ENCODE assay signal across 20 cellular contexts in the genomic region with DNA sequence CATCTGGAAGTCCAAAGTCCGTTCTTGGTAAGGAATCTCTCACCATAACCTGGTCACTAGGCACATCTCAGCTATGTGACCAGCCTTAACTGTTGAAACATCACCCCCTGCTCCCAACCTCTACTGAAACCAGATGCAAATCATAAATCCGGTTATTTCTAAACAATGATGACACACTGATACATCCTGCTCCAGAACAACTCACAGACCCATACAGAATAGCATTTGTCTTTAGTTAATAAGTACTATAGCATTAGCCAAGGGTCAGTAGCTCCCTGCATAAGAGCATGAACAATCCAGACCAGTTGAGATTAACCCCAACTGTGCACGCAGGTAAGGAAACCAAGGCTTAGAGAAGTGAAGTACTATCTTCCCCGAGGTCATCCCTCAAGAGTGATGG. TPM values are rescaled to one million over a fixed set of nuclear protein-coding genes. Genes with fewer than 3 reads are reported as not detected.
DNase-seq lines count a peak whose midpoint lies in the region; ATAC-seq, FAIRE-seq and TF ChIP-seq lines count a peak whose summit lies in the region.
"Had no signal": no experiment of that assay in that cellular context is flagged by ENCODE, and none has a peak within 500 bp of the region (broad histone marks: within the 10 kb centered on the region; RNA-seq: fewer than 3 reads in every experiment).

No MANE protein-coding gene starts in this region.

- no peak for FAIRE-seq in small intestine (lab: Jason Lieb, UNC)

- no peak for TF ChIP-seq POLR2A in gastrocnemius medialis (IDR thresholded peaks at IDR 0.05)

- TF ChIP-seq CTCF in gastrocnemius medialis (IDR thresholded peaks at IDR 0.05 in 4 of 5, conservative IDR thresholded peaks at IDR 0.05 in 1 of 5), result no peak

- H3K27me3 ChIP-seq in small intestine (ENCODE audit: control insufficient read depth in 2 of 2, insufficient read depth in 2 of 2, low read length in 2 of 2), result no peaks in the 10 kb centered on the region
- H3K27me3 ChIP-seq in gastrocnemius medialis, result no peaks in the 10 kb centered on the region
- H3K27me3 ChIP-seq: BLaER1 treated with 17β-estradiol and CSF1 and Interleukin-3, amounts not matched to agents 10 nM and 100 nM; sigmoid colon had no signal

- H3K9me3 ChIP-seq in small intestine (ENCODE audit: control insufficient read depth, low read depth) (no peaks in the 10 kb centered on the region), gastrocnemius medialis (no peaks in the 10 kb centered on the region)
- H3K9me3 ChIP-seq: sigmoid colon, tibial artery had no signal

- H3K36me3 ChIP-seq in small intestine (ENCODE audit: control insufficient read depth in 2 of 2, insufficient read depth in 2 of 2, low read length in 2 of 2), result no peaks in the 10 kb centered on the region
- H3K36me3 ChIP-seq in gastrocnemius medialis, result no peaks in the 10 kb centered on the region
- H3K36me3 ChIP-seq: BLaER1 treated with 17β-estradiol and CSF1 and Interleukin-3, amounts not matched to agents 10 nM and 100 nM; cardiac muscle cell; sigmoid colon; tibial artery had no signal

- no peak overlapping the region for H3K27ac ChIP-seq in small intestine (ENCODE audit: low read depth in 1 of 2, low read length in 1 of 2)
- no peak overlapping the region for H3K27ac ChIP-seq in gastrocnemius medialis
- H3K27ac ChIP-seq: cardiac muscle cell, foreskin keratinocyte, sigmoid colon, SK-N-MC, tibial artery had no signal

- WGBS in small intestine, 3 donors, result 56 to 80% (median 70%) methylated on average over 4 of the region's 4 CpGs

- ATAC-seq in GM19324 (IDR thresholded peaks at IDR 0.05; ENCODE audit: low FRiP score, unreplicated experiment) (peak; percentile 98), HG02763 (IDR thresholded peaks at IDR 0.05; ENCODE audit: unreplicated experiment) (peak; percentile 53), HG03571 (IDR thresholded peaks at IDR 0.05; ENCODE audit: unreplicated experiment) (peak; percentile 61), gastrocnemius medialis (no peak), GM21526 (IDR thresholded peaks at IDR 0.05; ENCODE audit: low FRiP score, unreplicated experiment) (no peak)
- ATAC-seq: effector memory CD8-positive, alpha-beta T cell had no signal

- H3K4me3 ChIP-seq in small intestine (ENCODE audit: low read depth in 1 of 2, low read length in 2 of 2), result no peak overlapping the region
- no peak overlapping the region for H3K4me3 ChIP-seq in gastrocnemius medialis
- H3K4me3 ChIP-seq: BLaER1 treated with 17β-estradiol and CSF1 and Interleukin-3, amounts not matched to agents 10 nM and 100 nM; cardiac muscle cell; sigmoid colon; SK-N-MC; tibial artery had no signal

- in situ Hi-C loops in gastrocnemius medialis (cut with MboI; ENCODE audit: low sequenced_read_pairs in 4 of 4), result loop anchor here in 3 of 4 donors (10.0 kb wide), 3 partner anchors 864 to 894 kb away; no protein-coding TSS in a partner anchor

- H3K4me1 ChIP-seq in small intestine (ENCODE audit: control insufficient read depth in 2 of 2, insufficient read depth in 1 of 2, low read depth in 1 of 2, low read length in 1 of 2) (no peaks in the 10 kb centered on the region), gastrocnemius medialis (no peaks in the 10 kb centered on the region)
- H3K4me1 ChIP-seq: foreskin keratinocyte, sigmoid colon, tibial artery had no signal

- intact Hi-C loops in gastrocnemius medialis (cut with DNase I; ENCODE audit: low total_unique reads), result loop anchor here (5.0 kb wide), 1 partner anchor 902 kb away; no protein-coding TSS in a partner anchor

- peak; percentile 14 for DNase-seq in small intestine
- DNase-seq in gastrocnemius medialis, result no peak
- no peak for DNase-seq in HT-29 (ENCODE audit: low spot score)
- DNase-seq in activated CD4-positive, alpha-beta T cell treated with anti-CD3 and anti-CD28 coated beads for 48 hours, result no peak
- DNase-seq: activated CD4-positive, alpha-beta T cell treated with anti-CD3 and anti-CD28 coated beads, Interleukin-2, amount 10 ng/mL, durations not matched to agents 7 days and 5 days; activated T-cell treated with anti-CD3 and anti-CD28 coated beads, Interleukin-2, amount 50 U/mL, for 24 hours; DMS53; effector memory CD8-positive, alpha-beta T cell; foreskin keratinocyte; NCI-H446; sigmoid colon; stimulated activated CD4-positive, alpha-beta T cell treated with anti-CD3 and anti-CD28 coated beads, Interleukin-4, amount 100 ng/mL, for 4 hours; tibial artery had no signal

RNA-seq across cellular contexts. Expression of a gene that starts 38.0 kb away (rescaled TPM):
- polyA plus RNA-seq in small intestine, result 100 to 1,000 TPM in 1 of 3 donors, 10 to 100 TPM in 2; 40.0 to 128 (median 50.3) TPM
- total RNA-seq in gastrocnemius medialis, result 10 to 100 TPM; 16.6 to 26.7 (median 20.7) TPM
- total RNA-seq in HT-29 (2014; rRNA removed; shearing (Covaris generic)), result 19.8 and 20.8 TPM in 2 replicates

Comparison
In these comparisons a context has a peak if more than half of its experiments do, and no peak if none do; other contexts are left out.
1. ATAC-seq: peak in GM19324 (single experiment), HG02763 (single experiment) and HG03571 (single experiment); none in gastrocnemius medialis (0 of 2) and GM21526 (single experiment).